1 cellular context compared by ENCODE assay signal in genomic region chr5:102296229-102296817, GRCh38.
TF ChIP-seq lines count a peak whose summit lies in the region.

A gene with protein sequence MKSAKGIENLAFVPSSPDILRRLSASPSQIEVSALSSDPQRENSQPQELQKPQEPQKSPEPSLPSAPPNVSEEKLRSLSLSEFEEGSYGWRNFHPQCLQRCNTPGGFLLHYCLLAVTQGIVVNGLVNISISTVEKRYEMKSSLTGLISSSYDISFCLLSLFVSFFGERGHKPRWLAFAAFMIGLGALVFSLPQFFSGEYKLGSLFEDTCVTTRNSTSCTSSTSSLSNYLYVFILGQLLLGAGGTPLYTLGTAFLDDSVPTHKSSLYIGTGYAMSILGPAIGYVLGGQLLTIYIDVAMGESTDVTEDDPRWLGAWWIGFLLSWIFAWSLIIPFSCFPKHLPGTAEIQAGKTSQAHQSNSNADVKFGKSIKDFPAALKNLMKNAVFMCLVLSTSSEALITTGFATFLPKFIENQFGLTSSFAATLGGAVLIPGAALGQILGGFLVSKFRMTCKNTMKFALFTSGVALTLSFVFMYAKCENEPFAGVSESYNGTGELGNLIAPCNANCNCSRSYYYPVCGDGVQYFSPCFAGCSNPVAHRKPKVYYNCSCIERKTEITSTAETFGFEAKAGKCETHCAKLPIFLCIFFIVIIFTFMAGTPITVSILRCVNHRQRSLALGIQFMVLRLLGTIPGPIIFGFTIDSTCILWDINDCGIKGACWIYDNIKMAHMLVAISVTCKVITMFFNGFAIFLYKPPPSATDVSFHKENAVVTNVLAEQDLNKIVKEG (minus strand): TSS chr5:102296284. CDS start chr5:102296262, 22 bp downstream.

TF ChIP-seq in K562, 482 proteins besides CTCF, POLR2A, EP300 and RAD21 (continued from another document):
- no peak for TF ChIP-seq TSHZ1 (CRISPR knock-in tag; IDR thresholded peaks at IDR 0.05)
- TF ChIP-seq MAZ (CRISPR knock-in tag; conservative IDR thresholded peaks at IDR 0.05 in 1 of 2, IDR thresholded peaks at IDR 0.05 in 1 of 2): peak in 1 of 2 experiments; percentile 50; a peak in 1 of 4 replicates
- TF ChIP-seq EGR1 (conservative IDR thresholded peaks at IDR 0.05): peak; percentile 76
- TF ChIP-seq SIX5 (IDR thresholded peaks at IDR 0.05; ENCODE audit: borderline replicate concordance in 1 of 2, insufficient read depth in 1 of 2, low read depth in 1 of 2, low read length in 2 of 2): no peak
- TF ChIP-seq CBX5 (IDR thresholded peaks at IDR 0.05; ENCODE audit: borderline replicate concordance, low read depth): no peak
- no peak for TF ChIP-seq SAP30 (IDR thresholded peaks at IDR 0.05; ENCODE audit: borderline replicate concordance, insufficient read depth, low read depth, low read length, poor library complexity, severe bottlenecking)
- TF ChIP-seq ZNF79 (CRISPR knock-in tag; IDR thresholded peaks at IDR 0.05; ENCODE audit: low read depth): no peak
TF ChIP-seq in K562: peak in this region for 5.
